In the genomic region with DNA sequence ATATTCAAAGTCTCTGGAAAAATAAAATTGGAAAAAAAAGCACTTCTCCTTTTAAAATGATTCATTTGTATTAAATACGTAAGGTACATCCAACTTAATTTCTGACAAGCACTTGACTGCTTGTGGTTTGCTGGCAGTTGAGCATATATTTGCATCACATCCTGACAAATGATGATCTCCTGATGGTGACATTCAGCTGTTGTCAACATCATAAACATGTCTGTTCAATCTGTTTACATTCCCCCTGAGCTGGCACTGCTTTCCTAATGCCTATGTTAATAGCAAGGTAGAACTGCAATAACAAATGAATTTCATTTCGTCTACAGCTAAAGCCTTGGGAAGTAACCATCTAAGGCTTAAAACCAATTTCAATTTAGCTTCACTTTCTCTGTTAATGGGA, we compare ENCODE assay signal across 1 cellular context.
TF ChIP-seq lines count a peak whose summit lies in the region.

No MANE protein-coding gene starts in this region.

TF ChIP-seq in GM23338, 12 proteins besides CTCF, POLR2A, EP300 and RAD21 (continued from another document):
- TF ChIP-seq ZNF114 (CRISPR knock-in tag; IDR thresholded peaks at IDR 0.05) (no peak), EZH2 (IDR thresholded peaks at IDR 0.05; ENCODE audit: low read depth, unreplicated experiment) (no peak)
